Comparison of ENCODE assay signal across 9 cellular contexts in the genomic region with DNA sequence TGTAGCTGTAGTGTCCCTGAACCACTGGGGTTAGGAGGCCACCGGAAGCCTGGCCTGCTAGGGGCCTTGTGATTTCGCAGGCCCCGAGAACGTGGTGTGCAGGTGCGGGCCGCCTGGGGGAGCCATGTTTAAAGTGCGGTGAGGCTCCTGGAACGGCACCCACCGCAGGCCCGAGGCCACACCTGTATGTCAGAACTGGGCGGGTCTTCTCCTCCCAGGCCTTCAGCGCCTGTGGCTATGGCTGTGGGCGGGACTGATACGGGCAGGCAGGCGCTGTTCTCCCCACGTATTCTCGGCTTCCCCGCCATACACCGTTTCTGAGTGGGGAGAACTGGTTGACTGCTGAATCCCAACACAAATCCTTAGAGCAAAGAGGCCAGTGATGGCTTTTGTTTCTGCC.
DNase-seq lines count a peak whose midpoint lies in the region; ATAC-seq and TF ChIP-seq lines count a peak whose summit lies in the region.
"Had no signal": no experiment of that assay in that cellular context is flagged by ENCODE, and none has a peak within 500 bp of the region (broad histone marks: within the 10 kb centered on the region; RNA-seq: fewer than 3 reads in every experiment).

No MANE protein-coding gene starts in this region.

- TF ChIP-seq CTCF in nephron progenitor cell (IDR thresholded peaks at IDR 0.05) (no peak), type B pancreatic cell (conservative IDR thresholded peaks at IDR 0.05) (no peak)

- H3K36me3 Mint-ChIP-seq in CD4-positive, alpha-beta memory T cell: peaks cover 20 to 28% of the 10 kb centered on the region in 2 donors
- H3K36me3 Mint-ChIP-seq in activated T-cell treated with anti-CD3 and anti-CD28 coated beads, Interleukin-2, amount 50 U/mL, for 4 hours (ENCODE audit: insufficient read depth): peaks cover 19% of the 10 kb centered on the region
- H3K36me3 Mint-ChIP-seq in nephron progenitor cell (ENCODE audit: low read depth): peaks cover 53% of the 10 kb centered on the region
- H3K36me3 Mint-ChIP-seq in type B pancreatic cell: peaks cover 15% of the 10 kb centered on the region

- H3K4me3 Mint-ChIP-seq in CD4-positive, alpha-beta memory T cell: peak overlapping the region; percentile 54 to 82 (median 70)
- H3K4me3 Mint-ChIP-seq in activated T-cell treated with anti-CD3 and anti-CD28 coated beads, Interleukin-2, amount 50 U/mL, for 4 hours: peak overlapping the region; percentile 16
- H3K4me3 Mint-ChIP-seq in nephron progenitor cell (no peak overlapping the region), type B pancreatic cell (no peak overlapping the region)

- H3K4me1 ChIP-seq in CD4-positive, alpha-beta memory T cell (ENCODE audit: insufficient read depth, low read length): peaks cover 20% of the 10 kb centered on the region

- DNase-seq in CD4-positive, alpha-beta memory T cell: peak; percentile 68 to 84 (median 77)
- DNase-seq in NCI-H526 (lab: John Stamatoyannopoulos, UW) (peak; percentile 47 to 80), nephron progenitor cell (no peak), type B pancreatic cell (ENCODE audit: extremely low spot score, unreplicated experiment) (no peak), NCI-H146 treated with DMSO at 0.1 percent for 48 hours (lab: John Stamatoyannopoulos, UW; ENCODE audit: unreplicated experiment) (no peak), AG08395 (ENCODE audit: low spot score) (no peak)
- DNase-seq in activated T-cell treated with anti-CD3 and anti-CD28 coated beads, Interleukin-2, amount 50 U/mL, for 4 hours: peak; percentile 21
- DNase-seq: NCI-H446 treated with DMSO at 0.1 percent for 48 hours had no signal

- no peaks in the 10 kb centered on the region for H3K9me3 ChIP-seq in CD4-positive, alpha-beta memory T cell (ENCODE audit: control insufficient read depth in 1 of 2, low read length in 2 of 2)

- H3K9me3 Mint-ChIP-seq in CD4-positive, alpha-beta memory T cell: no peaks in the 10 kb centered on the region
- no peaks in the 10 kb centered on the region for H3K9me3 Mint-ChIP-seq in activated T-cell treated with anti-CD3 and anti-CD28 coated beads, Interleukin-2, amount 50 U/mL, for 4 hours
- no peaks in the 10 kb centered on the region for H3K9me3 Mint-ChIP-seq in nephron progenitor cell
- no peaks in the 10 kb centered on the region for H3K9me3 Mint-ChIP-seq in type B pancreatic cell

- H3K27me3 Mint-ChIP-seq in CD4-positive, alpha-beta memory T cell: no peaks in the 10 kb centered on the region
- no peaks in the 10 kb centered on the region for H3K27me3 Mint-ChIP-seq in activated T-cell treated with anti-CD3 and anti-CD28 coated beads, Interleukin-2, amount 50 U/mL, for 4 hours (ENCODE audit: low read depth)
- peaks cover 3% of the 10 kb centered on the region for H3K27me3 Mint-ChIP-seq in nephron progenitor cell (ENCODE audit: low read depth, poor library complexity)
- H3K27me3 Mint-ChIP-seq in type B pancreatic cell: no peaks in the 10 kb centered on the region

- H3K27ac Mint-ChIP-seq in CD4-positive, alpha-beta memory T cell: peak overlapping the region; percentile 81 to 98 (median 94)
- H3K27ac Mint-ChIP-seq in nephron progenitor cell: peak overlapping the region; percentile 24
- H3K27ac Mint-ChIP-seq in type B pancreatic cell: no peak overlapping the region

- no peak overlapping the region for H3K4me3 ChIP-seq in CD4-positive, alpha-beta memory T cell (ENCODE audit: low read length in 2 of 2)

- peak overlapping the region; percentile 42 for H3K27ac ChIP-seq in CD4-positive, alpha-beta memory T cell (ENCODE audit: low read depth, low read length)

- peak; percentile 58 to 75 for ATAC-seq in activated T-cell treated with anti-CD3 and anti-CD28 coated beads, Interleukin-2, amount 50 U/mL, for 4 hours
- ATAC-seq in HG03025 (IDR thresholded peaks at IDR 0.05; ENCODE audit: low FRiP score, unreplicated experiment): no peak

- CTCF ChIA-PET in CD4-positive, alpha-beta memory T cell (lab: Charles Lee; ENCODE audit: partially characterized antibody): no interaction called here

- H3K27me3 ChIP-seq in CD4-positive, alpha-beta memory T cell (ENCODE audit: insufficient read depth, low read length): no peaks in the 10 kb centered on the region

- POLR2A ChIA-PET in CD4-positive, alpha-beta memory T cell (lab: Charles Lee; ENCODE audit: partially characterized antibody): interaction anchor here (1.1 kb wide), 1 partner anchor 12 kb away, joined by 4 read pairs; no protein-coding TSS in a partner anchor

- peaks cover 8 to 26% (median 10%) of the 10 kb centered on the region in 4 donors for H3K4me1 Mint-ChIP-seq in CD4-positive, alpha-beta memory T cell
- H3K4me1 Mint-ChIP-seq in activated T-cell treated with anti-CD3 and anti-CD28 coated beads, Interleukin-2, amount 50 U/mL, for 4 hours (ENCODE audit: low read depth): peaks cover 26% of the 10 kb centered on the region
- H3K4me1 Mint-ChIP-seq in nephron progenitor cell (peaks cover 29% of the 10 kb centered on the region), type B pancreatic cell (ENCODE audit: unreplicated experiment) (no peaks in the 10 kb centered on the region)

- intact Hi-C loops in CD4-positive, alpha-beta memory T cell (cut with micrococcal nuclease): no loop called here

- peaks cover 9% of the 10 kb centered on the region for H3K36me3 ChIP-seq in CD4-positive, alpha-beta memory T cell (ENCODE audit: insufficient read depth, low read length)

Comparison
In these comparisons a context has a peak if more than half of its experiments do, and no peak if none do; other contexts are left out.
1. DNase-seq: peak in CD4-positive, alpha-beta memory T cell (5 of 5), NCI-H526 (2 of 2) and activated T-cell treated with anti-CD3 and anti-CD28 coated beads, Interleukin-2, amount 50 U/mL, for 4 hours (single experiment); none in nephron progenitor cell (single experiment), type B pancreatic cell (single experiment), NCI-H146 treated with DMSO at 0.1 percent for 48 hours (single experiment) and AG08395 (single experiment).
2. H3K4me3 Mint-ChIP-seq: peak in CD4-positive, alpha-beta memory T cell (8 of 8) and activated T-cell treated with anti-CD3 and anti-CD28 coated beads, Interleukin-2, amount 50 U/mL, for 4 hours (single experiment); none in nephron progenitor cell (single experiment) and type B pancreatic cell (single experiment).